Comparison of ENCODE assay signal across 29 cellular contexts in the genomic region with DNA sequence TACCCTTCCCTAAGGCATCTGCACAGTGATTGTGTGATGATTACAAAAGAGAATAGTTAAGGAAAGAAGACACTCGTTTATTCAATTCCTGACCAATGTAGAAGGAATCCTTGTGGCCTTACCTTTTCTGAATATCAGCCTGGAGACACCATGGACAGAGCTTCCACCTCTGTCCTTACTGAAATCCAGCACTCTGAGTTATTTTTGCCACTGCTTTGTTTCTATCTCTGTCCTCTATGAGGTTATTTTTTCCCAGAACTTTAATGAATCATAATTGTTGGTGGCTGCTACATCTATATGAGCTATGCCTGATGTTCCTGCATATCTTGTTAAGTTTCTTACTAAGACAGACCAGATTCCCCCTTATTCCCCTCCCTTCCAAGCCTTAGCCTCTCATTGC.
"Had no signal": no experiment of that assay in that cellular context is flagged by ENCODE, and none has a peak within 500 bp of the region (broad histone marks: within the 10 kb centered on the region; RNA-seq: fewer than 3 reads in every experiment).

No MANE protein-coding gene starts in this region.

- H3K9me3 Mint-ChIP-seq: activated B cell treated with CpG ODN at 0.5 μM for 24 hours; activated CD4-positive, alpha-beta T cell treated with anti-CD3 and anti-CD28 coated beads, Interleukin-2, amount 10 ng/mL, durations not matched to agents 24 days and 14 days; activated naive CD4-positive, alpha-beta T cell treated with anti-CD3 and anti-CD28 coated beads, Interleukin-2, amount 50 U/mL, for 24 hours; activated T-cell treated with anti-CD3 and anti-CD28 coated beads, Interleukin-2, amount 50 U/mL, for 24 hours; activated T-helper 1 cell treated with anti-CD3 and anti-CD28 coated beads, Interleukin-12 subunit alpha, Interleukin-12 subunit beta, Interleukin-2, Interleukin-4 antibody, amounts not matched to agents 30 ng/mL and 10 ng/mL and 1 ng/mL, durations not matched to agents 14 hours and 24 hours and 36 hours had no signal

- DNase-seq: activated B cell treated with CpG ODN at 0.5 μM for 24 hours; activated CD4-positive, alpha-beta T cell treated with anti-CD3 and anti-CD28 coated beads for 1 hour; activated CD4-positive, alpha-beta T cell treated with anti-CD3 and anti-CD28 coated beads, Interleukin-2, amount 10 ng/mL, durations not matched to agents 24 days and 14 days; activated CD4-positive, alpha-beta T cell treated with anti-CD3 and anti-CD28 coated beads, Interleukin-2, amount 50 U/mL, for 48 hours; activated CD8-positive, alpha-beta memory T cell treated with anti-CD3 and anti-CD28 coated beads, Interleukin-2, amount 10 ng/mL, durations not matched to agents 7 days and 5 days; activated effector memory CD4-positive, alpha-beta T cell treated with Interleukin-2 at 50 U/mL for 16 hours; activated naive CD4-positive, alpha-beta T cell; activated T-cell treated with anti-CD3 and anti-CD28 coated beads, Interleukin-2, amount 50 U/mL, for 24 hours; amniotic stem cell; brain microvascular endothelial cell; KG1; MV-4-11; NCI-H1092 treated with DMSO at 0.1 percent for 48 hours; NCI-H1436; NCI-H1694 treated with DMSO at 0.1 percent for 48 hours; NCI-H2081; NCI-H510A treated with DMSO at 0.1 percent for 48 hours; NCI-H69; NK-92 treated with Interleukin-12 subunit alpha and Interleukin-12 subunit beta, amount 100 ng/mL, for 24 hours; SHP77; T-helper 17 cell; T-helper 9 cell had no signal

- H3K27me3 ChIP-seq: ascending aorta, brain microvascular endothelial cell, cardiac muscle cell, SJSA1 had no signal

- H3K4me3 ChIP-seq: ascending aorta, cardiac muscle cell, SJSA1 had no signal

- ATAC-seq: activated CD8-positive, alpha-beta memory T cell treated with anti-CD3 and anti-CD28 coated beads, Interleukin-2, amount 10 ng/mL, durations not matched to agents 7 days and 5 days; T-helper 17 cell had no signal

- H3K36me3 ChIP-seq: brain microvascular endothelial cell, cardiac muscle cell had no signal

- H3K9me3 ChIP-seq: ascending aorta, SJSA1 had no signal

- H3K36me3 Mint-ChIP-seq: activated naive CD4-positive, alpha-beta T cell treated with anti-CD3 and anti-CD28 coated beads, Interleukin-2, amount 50 U/mL, for 24 hours had no signal

- H3K27ac ChIP-seq: ascending aorta, brain microvascular endothelial cell, cardiac muscle cell, SJSA1 had no signal

- FAIRE-seq: RCC 7860, TTC549 had no signal

- H3K4me3 Mint-ChIP-seq: activated B cell treated with CpG ODN at 0.5 μM for 24 hours; activated CD4-positive, alpha-beta T cell treated with anti-CD3 and anti-CD28 coated beads, Interleukin-2, amount 10 ng/mL, durations not matched to agents 24 days and 14 days; activated CD8-positive, alpha-beta memory T cell treated with anti-CD3 and anti-CD28 coated beads, Interleukin-2, amount 10 ng/mL, durations not matched to agents 7 days and 5 days; activated naive CD4-positive, alpha-beta T cell treated with anti-CD3 and anti-CD28 coated beads, Interleukin-2, amount 50 U/mL, for 24 hours; activated T-cell treated with anti-CD3 and anti-CD28 coated beads, Interleukin-2, amount 50 U/mL, for 24 hours; activated T-helper 1 cell treated with anti-CD3 and anti-CD28 coated beads, Interleukin-12 subunit alpha, Interleukin-12 subunit beta, Interleukin-2, Interleukin-4 antibody, amounts not matched to agents 30 ng/mL and 10 ng/mL and 1 ng/mL, durations not matched to agents 14 hours and 24 hours and 36 hours; T-helper 17 cell had no signal

- H3K4me1 Mint-ChIP-seq: activated CD4-positive, alpha-beta T cell treated with anti-CD3 and anti-CD28 coated beads, Interleukin-2, amount 10 ng/mL, durations not matched to agents 24 days and 14 days; activated CD8-positive, alpha-beta memory T cell treated with anti-CD3 and anti-CD28 coated beads, Interleukin-2, amount 10 ng/mL, durations not matched to agents 7 days and 5 days; activated naive CD4-positive, alpha-beta T cell treated with anti-CD3 and anti-CD28 coated beads, Interleukin-2, amount 50 U/mL, for 24 hours; T-helper 17 cell had no signal

- H3K27ac Mint-ChIP-seq: activated B cell treated with CpG ODN at 0.5 μM for 24 hours; activated CD4-positive, alpha-beta T cell treated with anti-CD3 and anti-CD28 coated beads, Interleukin-2, amount 10 ng/mL, durations not matched to agents 24 days and 14 days; activated CD8-positive, alpha-beta memory T cell treated with anti-CD3 and anti-CD28 coated beads, Interleukin-2, amount 10 ng/mL, durations not matched to agents 7 days and 5 days; activated naive CD4-positive, alpha-beta T cell treated with anti-CD3 and anti-CD28 coated beads, Interleukin-2, amount 50 U/mL, for 24 hours; activated T-cell treated with anti-CD3 and anti-CD28 coated beads, Interleukin-2, amount 50 U/mL, for 24 hours; activated T-helper 1 cell treated with anti-CD3 and anti-CD28 coated beads, Interleukin-12 subunit alpha, Interleukin-12 subunit beta, Interleukin-2, Interleukin-4 antibody, amounts not matched to agents 30 ng/mL and 10 ng/mL and 1 ng/mL, durations not matched to agents 14 hours and 24 hours and 36 hours; T-helper 17 cell had no signal

- H3K27me3 Mint-ChIP-seq: activated B cell treated with CpG ODN at 0.5 μM for 24 hours; activated CD4-positive, alpha-beta T cell treated with anti-CD3 and anti-CD28 coated beads, Interleukin-2, amount 10 ng/mL, durations not matched to agents 24 days and 14 days; activated CD8-positive, alpha-beta memory T cell treated with anti-CD3 and anti-CD28 coated beads, Interleukin-2, amount 10 ng/mL, durations not matched to agents 7 days and 5 days; activated naive CD4-positive, alpha-beta T cell treated with anti-CD3 and anti-CD28 coated beads, Interleukin-2, amount 50 U/mL, for 24 hours had no signal

- H3K4me1 ChIP-seq: SJSA1 had no signal
